In genomic region chr1:46550751-46551231, GRCh38 we compare ENCODE assay signal across 31 cellular contexts. TPM values are rescaled to one million over a fixed set of nuclear protein-coding genes. Genes with fewer than 3 reads are reported as not detected.
DNase-seq lines count a peak whose midpoint lies in the region; ATAC-seq, FAIRE-seq and TF ChIP-seq lines count a peak whose summit lies in the region.
"Had no signal": no experiment of that assay in that cellular context is flagged by ENCODE, and none has a peak within 500 bp of the region (broad histone marks: within the 10 kb centered on the region; RNA-seq: fewer than 3 reads in every experiment).

No MANE protein-coding gene starts in this region.

- POLR2A ChIA-PET in H1 (lab: Charles Lee; ENCODE audit: partially characterized antibody) (no interaction called here), MCF 10A (lab: Yijun Ruan, JAX) (no interaction called here)

- H4K8ac ChIP-seq in H1 (ENCODE audit: extremely low read depth, insufficient read depth, low read length) = peak overlapping the region; percentile 90; the same call in 1 of the 2 replicates

- H3K79me2 ChIP-seq in H1 (ENCODE audit: control insufficient read depth in 1 of 2, insufficient read depth in 2 of 2, low read length in 2 of 2) = no peaks in the 10 kb centered on the region
- no peaks in the 10 kb centered on the region for H3K79me2 ChIP-seq in neural cell (replicated peaks; ENCODE audit: insufficient read depth, low read length)

- H3K23ac ChIP-seq in H1 (ENCODE audit: insufficient read length) = no peak overlapping the region

- no peak for ATAC-seq in HG03196 (IDR thresholded peaks at IDR 0.05; ENCODE audit: unreplicated experiment)
- ATAC-seq: PC-3; stimulated activated naive CD8-positive, alpha-beta T cell treated with anti-CD3 and anti-CD28 coated beads, Interleukin-15, Interleukin-2, amounts not matched to agents 100 U/mL and 50 U/mL, for 24 hours had no signal

- no peak overlapping the region for H3K27ac ChIP-seq in H1 (ENCODE audit: low read depth, low read length)
- peak overlapping the region; percentile 97 for H3K27ac ChIP-seq in neural cell (ENCODE audit: low read length)
- H3K27ac ChIP-seq: adrenal gland, cardiac muscle cell, prostate gland, SJSA1, tibial artery had no signal

- H3F3A ChIP-seq in neural cell (ENCODE audit: insufficient read depth, low read length, poor library complexity, severe bottlenecking) = no peaks in the 10 kb centered on the region

- no peaks in the 10 kb centered on the region for H3K9me3 ChIP-seq in H1 (ENCODE audit: insufficient read depth in 2 of 2, low read depth in 1 of 2, low read length in 1 of 2)
- H3K9me3 ChIP-seq in neural cell (ENCODE audit: low read length) = no peaks in the 10 kb centered on the region
- H3K9me3 ChIP-seq: adrenal gland, prostate gland, SJSA1, tibial artery had no signal

- H3K4ac ChIP-seq in H1 (replicated peaks; ENCODE audit: insufficient read length, low read depth, low read length) = no peak overlapping the region

- no peak overlapping the region for H2BK15ac ChIP-seq in H1 (ENCODE audit: low read length)

- H4K5ac ChIP-seq in H1 (ENCODE audit: insufficient read length, low read depth, low read length) = no peak overlapping the region

- H3K9me2 ChIP-seq in neural cell (ENCODE audit: insufficient read depth, low read length) = no peaks in the 10 kb centered on the region

- H2BK5ac ChIP-seq in H1 (ENCODE audit: low read depth, low read length) = no peak overlapping the region; the same call in 1 of the 2 replicates

- 71% methylated on average over 17 of the region's 17 CpGs; no CpG with 5 or more reads in 1 of the 2 experiments for WGBS in H1 (ENCODE audit: extremely low coverage in 1 of 2, insufficient coverage in 1 of 2, insufficient read length in 1 of 2, insufficient replicate concordance in 2 of 2, low coverage in 1 of 2, low lambda C conversion rate in 2 of 2, missing lambda C conversion rate in 1 of 2), 2 experiments

- no peak overlapping the region for H4K91ac ChIP-seq in H1 (replicated peaks; ENCODE audit: insufficient read length, low read length)

- no peaks in the 10 kb centered on the region for H3K36me3 Mint-ChIP-seq in MCF 10A (ENCODE audit: insufficient read depth, unreplicated experiment)
- H3K36me3 Mint-ChIP-seq: CD4-positive, CD25-positive, alpha-beta regulatory T cell had no signal

- H3K27me3 ChIP-seq in H1 (replicated peaks in 1 of 4; ENCODE audit: control insufficient read depth in 3 of 4, extremely low read depth in 1 of 4, insufficient read depth in 3 of 4, low read length in 3 of 4) (peaks cover 2 to 14% (median 11%) of the 10 kb centered on the region in 4 experiments; a peak in 6 of 7 replicates), neural cell (ENCODE audit: insufficient read depth, low read depth, low read length) (peaks cover 11% of the 10 kb centered on the region)

- TF ChIP-seq RAD21 in H1 (IDR thresholded peaks at IDR 0.05 in 1 of 2, conservative IDR thresholded peaks at IDR 0.05 in 1 of 2; ENCODE audit: low read depth in 2 of 2, low read length in 2 of 2) (no peak), neural cell (conservative IDR thresholded peaks at IDR 0.05) (no peak)

- no TSS peak for BruUV-seq in MCF 10A (replicated peaks; lab: Mats Ljungman, UMichigan)

- H2BK20ac ChIP-seq in H1 (ENCODE audit: low read length) = no peak overlapping the region

- no peak for TF ChIP-seq CTCF in H1 (IDR thresholded peaks at IDR 0.05; ENCODE audit: control extremely low read depth in 1 of 3, insufficient read depth in 1 of 3, low read depth in 1 of 3, low read length in 3 of 3)
- no peak for TF ChIP-seq CTCF in neural cell (IDR thresholded peaks at IDR 0.05; ENCODE audit: poor library complexity, severe bottlenecking)
- TF ChIP-seq CTCF in MCF 10A (IDR thresholded peaks at IDR 0.05; ENCODE audit: unreplicated experiment) = no peak

- CTCF ChIA-PET in H1 (lab: Charles Lee; ENCODE audit: partially characterized antibody) (interaction anchor here (0.7 to 17.7 kb wide), 14 partner anchors 10 to 649 kb away, joined by 3 to 322 read pairs (median 4); partner anchors contain the start of genes MKNK1 and MOB3C), MCF 10A (lab: Yijun Ruan, JAX) (interaction anchor here (0.9 to 6.8 kb wide), 7 partner anchors 10 to 105 kb away, joined by 3 to 62 read pairs (median 4); a partner anchor contains a TSS)

- TF ChIP-seq POLR2A in H1 (IDR thresholded peaks at IDR 0.05; ENCODE audit: control extremely low read depth in 1 of 2, low read depth in 2 of 2, low read length in 2 of 2) = no peak

- FAIRE-seq in H1 (lab: Jason Lieb, UNC) = no peak
- FAIRE-seq: frontal cortex, GM12878 had no signal

- no peaks in the 10 kb centered on the region for H3K4me1 Mint-ChIP-seq in MCF 10A (ENCODE audit: insufficient read depth, unreplicated experiment)

- no peak overlapping the region for H3K4me3 Mint-ChIP-seq in MCF 10A (ENCODE audit: unreplicated experiment)
- H3K4me3 Mint-ChIP-seq: CD4-positive, CD25-positive, alpha-beta regulatory T cell; nephron progenitor cell; T-helper 1 cell treated with Interleukin-12 subunit alpha and Interleukin-12 subunit beta and Interleukin-4 antibody, amounts not matched to agents 30 μg/mL and 1 μg/mL, for 36 hours had no signal

- no peak overlapping the region for H3K14ac ChIP-seq in H1 (ENCODE audit: insufficient read length)

- H2BK12ac ChIP-seq in H1 (ENCODE audit: low read depth, low read length) = no peak overlapping the region

- H3K9ac ChIP-seq in H1 (replicated peaks in 1 of 4; ENCODE audit: extremely low read depth in 1 of 4, low read depth in 3 of 4, low read length in 3 of 4) = no peak overlapping the region
- H3K9ac ChIP-seq in neural cell (ENCODE audit: low read length) = peak overlapping the region; percentile 82

- DNase-seq in DMS153 treated with DMSO at 0.1 percent for 48 hours (lab: John Stamatoyannopoulos, UW; ENCODE audit: unreplicated experiment) (peak; percentile 39), NCI-H2227 treated with DMSO at 0.1 percent for 48 hours (lab: John Stamatoyannopoulos, UW) (peak; percentile 46), H1 (ENCODE audit: low read depth in 1 of 2, low spot score in 2 of 2) (no peak), MCF 10A (ENCODE audit: unreplicated experiment) (no peak), Ammon's horn (ENCODE audit: low spot score) (no peak)
- DNase-seq in activated CD4-positive, alpha-beta T cell treated with anti-CD3 and anti-CD28 coated beads for 48 hours = no peak
- DNase-seq: activated CD4-positive, alpha-beta T cell treated with anti-CD3 and anti-CD28 coated beads, Interleukin-2, amount 50 U/mL, for 1 hour; activated gamma-delta T cell treated with Interleukin-2 at 50 U/mL for 16 hours; activated T-cell treated with anti-CD3 and anti-CD28 coated beads for 4 hours; CD4-positive, CD25-positive, alpha-beta regulatory T cell; KG1; nephron progenitor cell; PC-3; stimulated activated CD4-positive, alpha-beta T cell treated with anti-CD3 and anti-CD28 coated beads, Interleukin-2, amount 100 ng/mL, for 48 hours; stimulated activated naive CD8-positive, alpha-beta T cell treated with anti-CD3 and anti-CD28 coated beads, Interleukin-15, Interleukin-2, amounts not matched to agents 100 U/mL and 50 U/mL, for 24 hours had no signal

- peaks cover 0 to 14% (median 10%) of the 10 kb centered on the region in 4 experiments; a peak in 6 of 7 replicates for H3K4me1 ChIP-seq in H1 (replicated peaks in 1 of 4; ENCODE audit: control insufficient read depth in 3 of 4, insufficient read depth in 4 of 4, low read length in 3 of 4)
- H3K4me1 ChIP-seq: adrenal gland, prostate gland, SJSA1, tibial artery had no signal

- H2AK5ac ChIP-seq in H1 (ENCODE audit: low read depth, low read length) = no peak overlapping the region

- intact Hi-C loops in MCF 10A (cut with micrococcal nuclease) = no loop called here

- H4K20me1 ChIP-seq in H1 (replicated peaks in 1 of 2; ENCODE audit: control insufficient read depth in 1 of 2, insufficient read depth in 2 of 2, low read length in 2 of 2) (no peaks in the 10 kb centered on the region), neural cell (ENCODE audit: insufficient read depth) (no peaks in the 10 kb centered on the region)

- H3K4me2 ChIP-seq in H1 (ENCODE audit: insufficient read depth in 1 of 2, low read depth in 2 of 2, low read length in 2 of 2) = no peak overlapping the region; a peak in 1 of 4 replicates
- H3K4me2 ChIP-seq in neural cell (ENCODE audit: low read length) = peak overlapping the region; percentile 79

- H3K56ac ChIP-seq in H1 (replicated peaks; ENCODE audit: insufficient read length, low read depth, low read length) = no peak overlapping the region

- no peaks in the 10 kb centered on the region for H3K9me3 Mint-ChIP-seq in MCF 10A (ENCODE audit: unreplicated experiment)
- H3K9me3 Mint-ChIP-seq: CD4-positive, CD25-positive, alpha-beta regulatory T cell; nephron progenitor cell; T-helper 1 cell treated with Interleukin-12 subunit alpha and Interleukin-12 subunit beta and Interleukin-4 antibody, amounts not matched to agents 30 μg/mL and 1 μg/mL, for 36 hours had no signal

- TF ChIP-seq EP300 in H1 (IDR thresholded peaks at IDR 0.05; ENCODE audit: borderline replicate concordance in 1 of 2, low read depth in 2 of 2, low read length in 2 of 2) = no peak
- TF ChIP-seq EP300 in neural cell (conservative IDR thresholded peaks at IDR 0.05; ENCODE audit: poor library complexity, severe bottlenecking) = no peak

- no peak overlapping the region for H2BK120ac ChIP-seq in H1 (replicated peaks; ENCODE audit: low read depth, low read length)

- H3K79me1 ChIP-seq in H1 (ENCODE audit: low read depth, low read length) = no peaks in the 10 kb centered on the region

- no peak overlapping the region for H3K27ac Mint-ChIP-seq in MCF 10A (ENCODE audit: low read depth, unreplicated experiment)
- H3K27ac Mint-ChIP-seq: CD4-positive, CD25-positive, alpha-beta regulatory T cell; nephron progenitor cell; T-helper 1 cell treated with Interleukin-12 subunit alpha and Interleukin-12 subunit beta and Interleukin-4 antibody, amounts not matched to agents 30 μg/mL and 1 μg/mL, for 36 hours had no signal

- no peaks in the 10 kb centered on the region for H3K36me3 ChIP-seq in H1 (ENCODE audit: control insufficient read depth in 2 of 4, insufficient read depth in 4 of 4, low read length in 3 of 4)
- H3K36me3 ChIP-seq in neural cell (ENCODE audit: insufficient read depth, low read length) = no peaks in the 10 kb centered on the region
- H3K36me3 ChIP-seq: adrenal gland, cardiac muscle cell, prostate gland, SJSA1, tibial artery had no signal

- H3K18ac ChIP-seq in H1 (ENCODE audit: extremely low read depth, low read length) = 0 out of 2 replicates have a peak overlapping the region, but pooled peaks have one; percentile 11

- H3K4me3 ChIP-seq in H1 (ENCODE audit: extremely low read depth in 1 of 4, insufficient read depth in 2 of 4, low read depth in 3 of 4, low read length in 4 of 4) = no peak overlapping the region
- H3K4me3 ChIP-seq in neural cell (ENCODE audit: low read length) = peak overlapping the region; percentile 61
- H3K4me3 ChIP-seq: adrenal gland, cardiac muscle cell, GM12878, prostate gland, SJSA1, tibial artery had no signal

- H3K23me2 ChIP-seq in H1 (ENCODE audit: low read depth, low read length) = no peaks in the 10 kb centered on the region

- peaks cover 14% of the 10 kb centered on the region for H3K27me3 Mint-ChIP-seq in MCF 10A (ENCODE audit: insufficient read depth, unreplicated experiment)

- H2AFZ ChIP-seq in H1 (ENCODE audit: low read length) = peak overlapping the region; percentile 33; the same call in 1 of the 2 replicates
- no peak overlapping the region for H2AFZ ChIP-seq in neural cell (ENCODE audit: low read depth, low read length)

RNA-seq across cellular contexts. Expression of gene KNCN, which starts 0.7 kb away (rescaled TPM):
- not detected in 2 replicates for total RNA-seq in H1 (2021; fragmentation: NEBNext Ultra II Directional; extraction: Animal tissue kit (Norgen Biotek cat#: 25700))
- not detected in 2 replicates for polyA plus RNA-seq in H1 (2011; rRNA removed)
- not detected for polyA plus RNA-seq in H1 (2011; cell fraction: cytosol; rRNA removed)
- not detected for polyA plus RNA-seq in H1 (2011; cell fraction: nucleus; rRNA removed)
- polyA plus RNA-seq in H1 (2012, experiment 1 of 2) = not detected in 4 replicates
- not detected for polyA plus RNA-seq in H1 (2012, experiment 2 of 2)
- not detected for polyA plus RNA-seq in H1 (2013, experiment 1 of 2)
- polyA plus RNA-seq in H1 (2013, experiment 2 of 2) = not detected
- not detected in 2 replicates for polyA minus RNA-seq in H1 (2011; rRNA and poly(A)+ RNA removed)
- polyA minus RNA-seq in H1 (2011; cell fraction: cytosol; rRNA and poly(A)+ RNA removed) = not detected
- not detected for polyA minus RNA-seq in H1 (2011; cell fraction: nucleus; rRNA and poly(A)+ RNA removed)
- not detected in 2 replicates for polyA plus RNA-seq in neural cell
- polyA minus RNA-seq in neural cell = not detected in 2 replicates
- total RNA-seq in MCF 10A (2022) = not detected in 2 replicates
- total RNA-seq: adrenal gland; cardiac muscle cell; CD4-positive, CD25-positive, alpha-beta regulatory T cell; GM12878; H4; HT1080; mesenteric fat pad; PC-3; prostate gland; SJSA1; skeletal muscle tissue had no signal
- polyA plus RNA-seq: AG04450; cardiac muscle cell; CD4-positive, CD25-positive, alpha-beta regulatory T cell; esophagus; GM12878 had no signal

RNA-seq across cellular contexts. Expression of gene MKNK1, which starts 53.3 kb away (rescaled TPM):
- total RNA-seq in H1 (2021; fragmentation: NEBNext Ultra II Directional; extraction: Animal tissue kit (Norgen Biotek cat#: 25700)) = 21.5 and 23.9 TPM in 2 replicates
- polyA plus RNA-seq in H1 (2011; rRNA removed) (13.9 and 16.3 TPM in 2 replicates), neural cell (9.6 and 9.9 TPM in 2 replicates)
- 19.1 TPM for polyA plus RNA-seq in H1 (2011; cell fraction: cytosol; rRNA removed)
- polyA plus RNA-seq in H1 (2011; cell fraction: nucleus; rRNA removed) = 30.3 TPM
- polyA plus RNA-seq in H1 (2012, experiment 1 of 2) = 17.2 to 24.1 TPM (median 18.9 TPM) in 4 replicates
- polyA plus RNA-seq in H1 (2012, experiment 2 of 2) = 15.5 TPM
- 22.1 TPM for polyA plus RNA-seq in H1 (2013, experiment 1 of 2)
- polyA plus RNA-seq in H1 (2013, experiment 2 of 2) = 21.1 TPM
- polyA minus RNA-seq in H1 (2011; rRNA and poly(A)+ RNA removed) = 13.5 and 13.6 TPM in 2 replicates
- 13.2 TPM for polyA minus RNA-seq in H1 (2011; cell fraction: cytosol; rRNA and poly(A)+ RNA removed)
- polyA minus RNA-seq in H1 (2011; cell fraction: nucleus; rRNA and poly(A)+ RNA removed) = 15.8 TPM
- polyA minus RNA-seq in neural cell = 7.1 and 10.0 TPM in 2 replicates
- 25.6 and 33.7 TPM in 2 replicates for total RNA-seq in MCF 10A (2022)

Comparison
In these comparisons a context has a peak if more than half of its experiments do, and no peak if none do; other contexts are left out.
1. DNase-seq: peak in DMS153 treated with DMSO at 0.1 percent for 48 hours (single experiment) and NCI-H2227 treated with DMSO at 0.1 percent for 48 hours (single experiment); none in H1 (0 of 2), MCF 10A (single experiment), Ammon's horn (single experiment) and activated CD4-positive, alpha-beta T cell treated with anti-CD3 and anti-CD28 coated beads for 48 hours (single experiment).